In the genomic region with DNA sequence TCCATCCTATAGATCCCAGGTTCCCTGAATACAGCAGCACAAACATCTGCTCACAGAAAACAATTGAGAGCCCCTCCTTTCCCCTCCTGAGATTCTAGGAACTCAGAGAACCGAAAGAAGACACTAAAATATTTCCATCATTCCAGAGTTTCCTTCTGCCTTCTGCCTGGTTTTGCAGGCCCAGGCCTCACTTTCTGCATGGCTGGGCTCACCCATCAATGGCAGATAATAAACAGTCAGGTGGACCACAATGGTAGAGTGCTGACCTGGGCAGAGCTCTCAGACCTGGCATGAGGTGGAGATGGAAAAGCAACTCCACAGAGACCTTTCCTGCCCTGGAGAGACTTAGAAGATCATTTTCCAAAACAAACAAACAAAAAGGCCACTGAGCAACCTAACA, we compare ENCODE assay signal across 25 cellular contexts.
"Had no signal": no experiment of that assay in that cellular context is flagged by ENCODE, and none has a peak within 500 bp of the region (broad histone marks: within the 10 kb centered on the region; RNA-seq: fewer than 3 reads in every experiment).

No MANE protein-coding gene starts in this region.

- DNase-seq: cortex of kidney; effector memory CD8-positive, alpha-beta T cell; erythroblast; esophagus squamous epithelium; foreskin melanocyte; hypothalamus; immature natural killer cell; islet precursor cell; kidney glomerular epithelial cell; left colon; left ventricle myocardium inferior; lower lobe of right lung; natural killer cell; right lobe of liver; small intestine; stimulated activated CD4-positive, alpha-beta T cell treated with anti-CD3 and anti-CD28 coated beads, Interleukin-1b, Interleukin-23, amount 100 ng/mL, for 48 hours; stimulated activated CD4-positive, alpha-beta T cell treated with anti-CD3 and anti-CD28 coated beads, Interleukin-4, amount 100 ng/mL, for 1 hour; stimulated activated CD8-positive, alpha-beta memory T cell treated with anti-CD3 and anti-CD28 coated beads, Interleukin-4, amount 100 ng/mL, for 48 hours; stimulated activated naive CD8-positive, alpha-beta T cell treated with anti-CD3 and anti-CD28 coated beads, Interleukin-15, Interleukin-2, amounts not matched to agents 100 U/mL and 50 U/mL, for 24 hours; substantia nigra; testis; tibial artery had no signal

- H3K27ac Mint-ChIP-seq: effector memory CD8-positive, alpha-beta T cell; immature natural killer cell; natural killer cell; neural progenitor cell; progenitor cell of endocrine pancreas; type B pancreatic cell had no signal

- H3K4me3 Mint-ChIP-seq: effector memory CD8-positive, alpha-beta T cell; immature natural killer cell; natural killer cell; neural progenitor cell; type B pancreatic cell had no signal

- H3K36me3 Mint-ChIP-seq: immature natural killer cell, natural killer cell, neural progenitor cell, type B pancreatic cell had no signal

- ATAC-seq: effector memory CD8-positive, alpha-beta T cell; left colon; lower lobe of right lung; natural killer cell; right lobe of liver; stimulated activated naive CD8-positive, alpha-beta T cell treated with anti-CD3 and anti-CD28 coated beads, Interleukin-15, Interleukin-2, amounts not matched to agents 100 U/mL and 50 U/mL, for 24 hours had no signal

- H3K9me3 Mint-ChIP-seq: effector memory CD8-positive, alpha-beta T cell; immature natural killer cell; natural killer cell; neural progenitor cell; type B pancreatic cell had no signal

- H3K4me1 Mint-ChIP-seq: immature natural killer cell, natural killer cell had no signal
